In genomic region chr7:2512179-2512644, GRCh38 we compare ENCODE assay signal across 11 cellular contexts. TPM values are rescaled to one million over a fixed set of nuclear protein-coding genes. Genes with fewer than 3 reads are reported as not detected.
DNase-seq lines count a peak whose midpoint lies in the region; ATAC-seq and TF ChIP-seq lines count a peak whose summit lies in the region.
"Had no signal": no experiment of that assay in that cellular context is flagged by ENCODE, and none has a peak within 500 bp of the region (broad histone marks: within the 10 kb centered on the region; RNA-seq: fewer than 3 reads in every experiment).

No MANE protein-coding gene starts in this region.

- H3K27me3 Mint-ChIP-seq in T-cell, result no peaks in the 10 kb centered on the region

- H3K9me3 ChIP-seq in right atrium auricular region, result no peaks in the 10 kb centered on the region
- H3K9me3 ChIP-seq in left ventricle myocardium inferior (replicated peaks), result no peaks in the 10 kb centered on the region
- no peaks in the 10 kb centered on the region for H3K9me3 ChIP-seq in vagina
- H3K9me3 ChIP-seq: tibial nerve had no signal

- POLR2A ChIA-PET in T-cell (lab: Charles Lee), result no interaction called here

- no peaks in the 10 kb centered on the region for H3K36me3 ChIP-seq in right atrium auricular region
- H3K36me3 ChIP-seq in left ventricle myocardium inferior, result no peaks in the 10 kb centered on the region
- H3K36me3 ChIP-seq in vagina, result no peaks in the 10 kb centered on the region
- H3K36me3 ChIP-seq: tibial nerve had no signal

- TF ChIP-seq CTCF in right atrium auricular region (IDR thresholded peaks at IDR 0.05), result no peak
- TF ChIP-seq CTCF in left ventricle myocardium inferior (IDR thresholded peaks at IDR 0.05; ENCODE audit: borderline replicate concordance), result no peak
- no peak for TF ChIP-seq CTCF in vagina (IDR thresholded peaks at IDR 0.05)

- no peak for TF ChIP-seq POLR2A in vagina (IDR thresholded peaks at IDR 0.05)

- H3K9me3 Mint-ChIP-seq in T-cell, result no peaks in the 10 kb centered on the region

- peaks cover 53 to 67% (median 60%) of the 10 kb centered on the region in 3 donors for H3K4me1 Mint-ChIP-seq in T-cell

- CTCF ChIA-PET in T-cell (lab: Charles Lee), result no interaction called here

- H3K27me3 ChIP-seq in right atrium auricular region (no peaks in the 10 kb centered on the region), left ventricle myocardium inferior (ENCODE audit: low read depth) (no peaks in the 10 kb centered on the region), vagina (no peaks in the 10 kb centered on the region)
- H3K27me3 ChIP-seq: tibial nerve had no signal

- H3K27ac Mint-ChIP-seq in T-cell, result peak overlapping the region in 1 of 2 donors; percentile 97

- peak overlapping the region; percentile 72 to 83 (median 77) for H3K4me3 Mint-ChIP-seq in T-cell

- H3K27ac ChIP-seq in right atrium auricular region (no peak overlapping the region), left ventricle myocardium inferior (replicated peaks) (peak overlapping the region; percentile 42), vagina (peak overlapping the region; percentile 35)

- peaks cover 0 to 51% of the 10 kb centered on the region in 2 donors for H3K4me1 ChIP-seq in right atrium auricular region
- H3K4me1 ChIP-seq in left ventricle myocardium inferior, result peaks cover 57% of the 10 kb centered on the region
- H3K4me1 ChIP-seq in vagina, result peaks cover 57% of the 10 kb centered on the region

- H3K4me3 ChIP-seq in right atrium auricular region (no peak overlapping the region), left ventricle myocardium inferior (no peak overlapping the region), vagina (no peak overlapping the region)

- no peak for DNase-seq in Right ventricle myocardium superior
- DNase-seq in right atrium auricular region (ENCODE audit: low spot score), result no peak
- DNase-seq in T-cell, result peak in 11 of 34 experiments; percentile 22 to 55 (median 38)
- DNase-seq in left ventricle myocardium inferior, result peak; percentile 54
- DNase-seq in vagina (ENCODE audit: extremely low spot score in 2 of 2), result no peak
- DNase-seq in SW480 (ENCODE audit: low spot score), result no peak
- no peak for DNase-seq in NCI-H1048 (lab: John Stamatoyannopoulos, UW)
- DNase-seq: DND-41; NK-92 treated with Interleukin-12 subunit alpha and Interleukin-12 subunit beta, amount 100 ng/mL, for 24 hours had no signal

- H3K36me3 Mint-ChIP-seq in T-cell, result no peaks in the 10 kb centered on the region

- peak; percentile 38 for ATAC-seq in Right ventricle myocardium superior (ENCODE audit: poor library complexity)
- ATAC-seq in T-cell (replicated peaks in 1 of 4), result peak in 1 of 4 experiments; percentile 5
- no peak for ATAC-seq in GM21423 (IDR thresholded peaks at IDR 0.05; ENCODE audit: unreplicated experiment)

- intact Hi-C loops in Right ventricle myocardium superior (cut with DNase I) (no loop called here), left ventricle myocardium inferior (cut with micrococcal nuclease) (no loop called here), vagina (cut with DNase I) (no loop called here)

RNA-seq across cellular contexts. Expression of gene LFNG, which starts 7.4 kb away (rescaled TPM):
- total RNA-seq in Right ventricle myocardium superior (4.6 TPM), right atrium auricular region (1 to 10 TPM; 3.8 to 4.3 TPM), T-cell (100 to 1,000 TPM; 110 to 198 (median 182) TPM), left ventricle myocardium inferior (5.2 TPM), vagina (36.8 TPM)

RNA-seq across cellular contexts. Expression of gene GRIFIN, which starts 36.0 kb away (rescaled TPM):
- total RNA-seq in Right ventricle myocardium superior (not detected), right atrium auricular region (not detected), T-cell (not detected), left ventricle myocardium inferior (not detected), vagina (not detected)
- total RNA-seq: tibial nerve had no signal

RNA-seq across cellular contexts. Expression of gene BRAT1, which starts 43.1 kb away (rescaled TPM):
- total RNA-seq in Right ventricle myocardium superior (14.7 TPM), right atrium auricular region (10 to 100 TPM; 20.9 to 24.6 TPM), T-cell (10 to 100 TPM; 23.6 to 46.2 (median 43.1) TPM), left ventricle myocardium inferior (13.7 TPM), vagina (66.0 TPM)

RNA-seq across cellular contexts. Expression of gene IQCE, which starts 46.6 kb away (rescaled TPM):
- total RNA-seq in Right ventricle myocardium superior (9.9 TPM), right atrium auricular region (1 to 10 TPM; 6.6 to 9.1 TPM), T-cell (10 to 100 TPM in 1 of 5 donors, 1 to 10 TPM in 4; 4.5 to 11.7 (median 8.0) TPM), left ventricle myocardium inferior (11.5 TPM), vagina (5.2 TPM)

Comparison
In these comparisons a context has a peak if more than half of its experiments do, and no peak if none do; other contexts are left out.
1. H3K27ac ChIP-seq: peak in left ventricle myocardium inferior (single experiment) and vagina (single experiment); none in right atrium auricular region (0 of 2).